9 cellular contexts compared by ENCODE assay signal in genomic region chr22:39253427-39254070, GRCh38. TPM values are rescaled to one million over a fixed set of nuclear protein-coding genes. Genes with fewer than 3 reads are reported as not detected.
DNase-seq lines count a peak whose midpoint lies in the region; ATAC-seq, FAIRE-seq and TF ChIP-seq lines count a peak whose summit lies in the region.
"Had no signal": no experiment of that assay in that cellular context is flagged by ENCODE, and none has a peak within 500 bp of the region (broad histone marks: within the 10 kb centered on the region; RNA-seq: fewer than 3 reads in every experiment).

No MANE protein-coding gene starts in this region.

- no peak for FAIRE-seq in small intestine (lab: Jason Lieb, UNC)

- no peaks in the 10 kb centered on the region for H4K20me1 ChIP-seq in MM.1S (ENCODE audit: insufficient read depth, low read length)
- no peaks in the 10 kb centered on the region for H4K20me1 ChIP-seq in Karpas-422 (ENCODE audit: insufficient read depth, low read depth, low read length)

- ATAC-seq in heart left ventricle, result peak; percentile 59 to 85 (median 84)

- H3K4me2 ChIP-seq in MM.1S (ENCODE audit: low read depth, low read length) (peak overlapping the region; percentile 60), Karpas-422 (ENCODE audit: low read depth, low read length, poor library complexity, severe bottlenecking) (no peak overlapping the region)

- peak overlapping the region; percentile 1; the same call in 1 of the 2 replicates for H3K4me3 ChIP-seq in MM.1S (ENCODE audit: low read length)
- H3K4me3 ChIP-seq in heart left ventricle, result peak overlapping the region in 4 of 12 donors; percentile 13 to 24 (median 19)
- H3K4me3 ChIP-seq in small intestine (ENCODE audit: low read depth in 1 of 2, low read length in 2 of 2), result no peak overlapping the region
- H3K4me3 ChIP-seq in Karpas-422 (ENCODE audit: low read length), result no peak overlapping the region

- H3F3A ChIP-seq in MM.1S (ENCODE audit: insufficient read depth, low read length), result no peaks in the 10 kb centered on the region

- intact Hi-C loops in heart left ventricle (cut with DNase I), result loop anchor here in 1 of 10 donors (5.0 kb wide), 1 partner anchor 44 kb away; no protein-coding TSS in a partner anchor

- H3K9me3 ChIP-seq in MM.1S (replicated peaks; ENCODE audit: insufficient read depth, low read length) (no peaks in the 10 kb centered on the region), heart left ventricle (no peaks in the 10 kb centered on the region), small intestine (ENCODE audit: control insufficient read depth, low read depth) (no peaks in the 10 kb centered on the region), Karpas-422 (ENCODE audit: low read length) (no peaks in the 10 kb centered on the region)
- H3K9me3 ChIP-seq: neutrophil had no signal

- H3K27me3 ChIP-seq in MM.1S (replicated peaks; ENCODE audit: insufficient read depth, low read length), result no peaks in the 10 kb centered on the region
- peaks cover 0 to 18% (median 0%) of the 10 kb centered on the region in 9 donors for H3K27me3 ChIP-seq in heart left ventricle
- H3K27me3 ChIP-seq in small intestine (ENCODE audit: control insufficient read depth in 2 of 2, insufficient read depth in 2 of 2, low read length in 2 of 2), result peaks cover 0 to 3% of the 10 kb centered on the region in 2 donors
- H3K27me3 ChIP-seq in Karpas-422 (ENCODE audit: low read length), result no peaks in the 10 kb centered on the region

- no peaks in the 10 kb centered on the region for H3K79me2 ChIP-seq in MM.1S (ENCODE audit: low read length)
- no peaks in the 10 kb centered on the region for H3K79me2 ChIP-seq in Karpas-422 (ENCODE audit: low read length)

- TF ChIP-seq POLR2A in heart left ventricle (IDR thresholded peaks at IDR 0.05), result peak in 1 of 2 donors; percentile 39

- H3K4me1 ChIP-seq in MM.1S (ENCODE audit: low read length) (peaks cover 43% of the 10 kb centered on the region), heart left ventricle (peaks cover 15 to 44% (median 38%) of the 10 kb centered on the region in 12 donors), small intestine (ENCODE audit: control insufficient read depth in 2 of 2, insufficient read depth in 1 of 2, low read depth in 1 of 2, low read length in 1 of 2) (no peaks in the 10 kb centered on the region), Karpas-422 (ENCODE audit: low read length) (no peaks in the 10 kb centered on the region)

- peak overlapping the region; percentile 60 for H3K9ac ChIP-seq in MM.1S (ENCODE audit: low read length)
- H3K9ac ChIP-seq in Karpas-422 (ENCODE audit: low read length), result no peak overlapping the region

- peak overlapping the region; percentile 38 for H2AFZ ChIP-seq in MM.1S (ENCODE audit: low read length)
- no peak overlapping the region for H2AFZ ChIP-seq in Karpas-422 (ENCODE audit: low read length)

- TF ChIP-seq CTCF in MM.1S (IDR thresholded peaks at IDR 0.05; ENCODE audit: low read length), result no peak
- TF ChIP-seq CTCF in heart left ventricle (IDR thresholded peaks at IDR 0.05), result peak in 2 of 12 donors; percentile 6 to 8

- H3K27ac ChIP-seq in MM.1S (ENCODE audit: low read length) (peak overlapping the region; percentile 49), heart left ventricle (peak overlapping the region; percentile 53 to 93 (median 84)), small intestine (ENCODE audit: low read depth in 1 of 2, low read length in 1 of 2) (peak overlapping the region in 1 of 2 donors; percentile 41), Karpas-422 (ENCODE audit: low read length) (no peak overlapping the region)
- H3K27ac ChIP-seq: neutrophil had no signal

- H3K9me2 ChIP-seq in MM.1S (replicated peaks; ENCODE audit: insufficient read depth, low read length) (no peaks in the 10 kb centered on the region), Karpas-422 (replicated peaks; ENCODE audit: insufficient read depth, low read length) (no peaks in the 10 kb centered on the region)

- H3K36me3 ChIP-seq in MM.1S (replicated peaks; ENCODE audit: insufficient read depth, low read length) (no peaks in the 10 kb centered on the region), heart left ventricle (no peaks in the 10 kb centered on the region), small intestine (ENCODE audit: control insufficient read depth in 2 of 2, insufficient read depth in 2 of 2, low read length in 2 of 2) (no peaks in the 10 kb centered on the region), Karpas-422 (ENCODE audit: insufficient read depth, low read length) (no peaks in the 10 kb centered on the region)
- H3K36me3 ChIP-seq: neutrophil had no signal

- WGBS in heart left ventricle, 4 donors, result 12 to 28% (median 17%) methylated on average over 16 to 19 of the region's 19 CpGs
- WGBS in small intestine, 3 donors, result 3 to 14% (median 7%) methylated on average over 18 to 19 of the region's 19 CpGs

- DNase-seq in ELF-1 (ENCODE audit: low read depth, low spot score) (peak; percentile 52), MM.1S (peak; percentile 42), heart left ventricle (peak; percentile 79 to 88 (median 82)), small intestine (peak; percentile 63), OCI-M2 (lab: John Stamatoyannopoulos, UW; ENCODE audit: unreplicated experiment) (no peak), Karpas-422 (no peak), epidermal melanocyte (ENCODE audit: insufficient read length, low spot score) (no peak)
- DNase-seq in activated naive CD4-positive, alpha-beta T cell treated with anti-CD3 and anti-CD28 coated beads, Interleukin-2, amount 50 U/mL, for 16 hours, result peak; percentile 42

RNA-seq across cellular contexts. Expression of gene PDGFB, which starts 8.8 kb away (rescaled TPM):
- total RNA-seq in heart left ventricle, result 10 to 100 TPM; 15.2 to 43.7 (median 21.8) TPM
- 10 to 100 TPM in 1 of 2 donors, 1 to 10 TPM in 1; 9.0 to 21.3 TPM for polyA plus RNA-seq in heart left ventricle
- polyA plus RNA-seq in small intestine, result 1 to 10 TPM in 1 of 3 donors, under 1 TPM in 2; 0.22 to 7.5 (median 0.54) TPM
- total RNA-seq in Karpas-422 (2014; rRNA removed; shearing (Covaris generic); ENCODE audit: low replicate concordance), result 0.43 and 2.9 TPM in 2 replicates

Comparison
In these comparisons a context has a peak if more than half of its experiments do, and no peak if none do; other contexts are left out.
1. DNase-seq: peak in ELF-1 (single experiment), MM.1S (single experiment), activated naive CD4-positive, alpha-beta T cell treated with anti-CD3 and anti-CD28 coated beads, Interleukin-2, amount 50 U/mL, for 16 hours (single experiment), heart left ventricle (5 of 5) and small intestine (single experiment); none in OCI-M2 (single experiment), Karpas-422 (single experiment) and epidermal melanocyte (single experiment).